In genomic region chr1:208212893-208213292, GRCh38 we compare ENCODE assay signal across 20 cellular contexts.
"Had no signal": no experiment of that assay in that cellular context is flagged by ENCODE, and none has a peak within 500 bp of the region (broad histone marks: within the 10 kb centered on the region; RNA-seq: fewer than 3 reads in every experiment).

No MANE protein-coding gene starts in this region.

- H3K27ac Mint-ChIP-seq: activated CD4-positive, alpha-beta memory T cell treated with anti-CD3 and anti-CD28 coated beads, Interleukin-2, amount 10 ng/mL, durations not matched to agents 7 days and 5 days; activated CD8-positive, alpha-beta memory T cell treated with anti-CD3 and anti-CD28 coated beads, Interleukin-2, amount 10 ng/mL, durations not matched to agents 7 days and 5 days; activated naive CD8-positive, alpha-beta T cell treated with anti-CD3 and anti-CD28 coated beads for 36 hours; progenitor cell of endocrine pancreas; stimulated activated effector memory CD8-positive, alpha-beta T cell treated with anti-CD3 and anti-CD28 coated beads, Interleukin-12 subunit alpha, Interleukin-12 subunit beta, amount 100 ng/mL, for 72 hours; T-helper 2 cell treated with Interferon-gamma antibody and Interleukin-4, amounts not matched to agents 5 μg/mL and 100 μg/mL, for 36 hours had no signal

- ATAC-seq: activated CD8-positive, alpha-beta memory T cell treated with anti-CD3 and anti-CD28 coated beads, Interleukin-2, amount 10 ng/mL, durations not matched to agents 7 days and 5 days; stimulated activated effector memory CD8-positive, alpha-beta T cell treated with anti-CD3 and anti-CD28 coated beads, Interleukin-12 subunit alpha, Interleukin-12 subunit beta, amount 100 ng/mL, for 72 hours had no signal

- H3K36me3 Mint-ChIP-seq: activated CD8-positive, alpha-beta memory T cell treated with anti-CD3 and anti-CD28 coated beads, Interleukin-2, amount 10 ng/mL, durations not matched to agents 7 days and 5 days; stimulated activated effector memory CD8-positive, alpha-beta T cell treated with anti-CD3 and anti-CD28 coated beads, Interleukin-12 subunit alpha, Interleukin-12 subunit beta, amount 100 ng/mL, for 72 hours had no signal

- FAIRE-seq: small intestine, TTC549 had no signal

- H3K4me1 ChIP-seq: uterus had no signal

- H3K9me3 Mint-ChIP-seq: activated CD4-positive, alpha-beta memory T cell treated with anti-CD3 and anti-CD28 coated beads, Interleukin-2, amount 10 ng/mL, durations not matched to agents 7 days and 5 days; activated naive CD8-positive, alpha-beta T cell treated with anti-CD3 and anti-CD28 coated beads for 36 hours; neural crest cell; stimulated activated effector memory CD8-positive, alpha-beta T cell treated with anti-CD3 and anti-CD28 coated beads, Interleukin-12 subunit alpha, Interleukin-12 subunit beta, amount 100 ng/mL, for 72 hours; T-helper 2 cell treated with Interferon-gamma antibody and Interleukin-4, amounts not matched to agents 5 μg/mL and 100 μg/mL, for 36 hours had no signal

- H3K36me3 ChIP-seq: uterus had no signal

- H3K9me3 ChIP-seq: esophagus squamous epithelium, stomach, thoracic aorta, uterus had no signal

- H3K4me3 ChIP-seq: esophagus squamous epithelium, hepatocyte, stomach, thoracic aorta, uterus had no signal

- H3K4me3 Mint-ChIP-seq: activated CD4-positive, alpha-beta memory T cell treated with anti-CD3 and anti-CD28 coated beads, Interleukin-2, amount 10 ng/mL, durations not matched to agents 7 days and 5 days; activated CD8-positive, alpha-beta memory T cell treated with anti-CD3 and anti-CD28 coated beads, Interleukin-2, amount 10 ng/mL, durations not matched to agents 7 days and 5 days; activated naive CD8-positive, alpha-beta T cell treated with anti-CD3 and anti-CD28 coated beads for 36 hours; neural crest cell; stimulated activated effector memory CD8-positive, alpha-beta T cell treated with anti-CD3 and anti-CD28 coated beads, Interleukin-12 subunit alpha, Interleukin-12 subunit beta, amount 100 ng/mL, for 72 hours; T-helper 2 cell treated with Interferon-gamma antibody and Interleukin-4, amounts not matched to agents 5 μg/mL and 100 μg/mL, for 36 hours had no signal

- H3K4me1 Mint-ChIP-seq: activated CD4-positive, alpha-beta memory T cell treated with anti-CD3 and anti-CD28 coated beads, Interleukin-2, amount 10 ng/mL, durations not matched to agents 7 days and 5 days; activated CD8-positive, alpha-beta memory T cell treated with anti-CD3 and anti-CD28 coated beads, Interleukin-2, amount 10 ng/mL, durations not matched to agents 7 days and 5 days; activated naive CD8-positive, alpha-beta T cell treated with anti-CD3 and anti-CD28 coated beads for 36 hours; stimulated activated effector memory CD8-positive, alpha-beta T cell treated with anti-CD3 and anti-CD28 coated beads, Interleukin-12 subunit alpha, Interleukin-12 subunit beta, amount 100 ng/mL, for 72 hours had no signal

- DNase-seq: activated CD4-positive, alpha-beta memory T cell treated with anti-CD3 and anti-CD28 coated beads, Interleukin-2, amount 10 ng/mL, durations not matched to agents 7 days and 5 days; activated CD4-positive, alpha-beta T cell treated with anti-CD3 and anti-CD28 coated beads for 4 hours; activated CD8-positive, alpha-beta memory T cell treated with anti-CD3 and anti-CD28 coated beads, Interleukin-2, amount 10 ng/mL, durations not matched to agents 7 days and 5 days; activated naive CD4-positive, alpha-beta T cell; activated naive CD8-positive, alpha-beta T cell treated with anti-CD3 and anti-CD28 coated beads for 36 hours; amniotic stem cell; effector CD4-positive, alpha-beta T cell; esophagus squamous epithelium; left cardiac atrium; small intestine; stimulated activated CD4-positive, alpha-beta T cell treated with anti-CD3 and anti-CD28 coated beads, Interleukin-4, amount 100 ng/mL, for 1 hour; stomach; uterus had no signal

- H3K27me3 Mint-ChIP-seq: activated naive CD8-positive, alpha-beta T cell treated with anti-CD3 and anti-CD28 coated beads for 36 hours had no signal

- H3K4me2 ChIP-seq: hepatocyte had no signal

- H3K27me3 ChIP-seq: esophagus squamous epithelium, hepatocyte, stomach, uterus had no signal

- H3K27ac ChIP-seq: hepatocyte, thoracic aorta, uterus had no signal
